Comparison of ENCODE assay signal across 12 cellular contexts in the genomic region with DNA sequence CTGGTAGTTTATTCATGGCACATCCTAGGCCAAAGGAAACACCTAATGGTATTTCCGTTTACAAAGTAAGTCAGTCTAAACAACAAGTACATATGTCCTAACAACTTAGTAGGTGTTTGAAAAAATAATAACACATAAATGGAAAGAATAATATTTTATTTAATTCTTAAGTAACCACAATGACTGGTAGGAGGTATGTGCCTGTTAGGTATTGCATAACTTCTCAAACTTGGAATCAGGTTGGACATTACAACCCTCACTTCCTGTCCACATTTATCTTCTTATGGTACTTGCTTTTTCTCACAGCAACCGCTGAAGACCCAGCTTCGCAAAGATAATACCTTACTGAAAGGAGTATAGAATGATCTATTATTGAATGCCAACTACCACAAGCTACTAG.
"Had no signal": no experiment of that assay in that cellular context is flagged by ENCODE, and none has a peak within 500 bp of the region (broad histone marks: within the 10 kb centered on the region; RNA-seq: fewer than 3 reads in every experiment).

No MANE protein-coding gene starts in this region.

- H3K4me1 ChIP-seq: adrenal gland, esophagus muscularis mucosa, pancreas had no signal

- H3K27ac Mint-ChIP-seq: activated CD8-positive, alpha-beta T cell treated with anti-CD3 and anti-CD28 coated beads, Interleukin-2, amount 10 ng/mL, durations not matched to agents 7 days and 5 days; T-helper 2 cell treated with Interferon-gamma antibody and Interleukin-4, amounts not matched to agents 5 μg/mL and 100 μg/mL, for 36 hours had no signal

- H3K4me3 ChIP-seq: adrenal gland, esophagus muscularis mucosa, pancreas, stomach, thoracic aorta had no signal

- H3K9me3 ChIP-seq: adrenal gland, esophagus muscularis mucosa, pancreas, stomach, thoracic aorta had no signal

- H3K27me3 ChIP-seq: adrenal gland, esophagus muscularis mucosa, pancreas, stomach had no signal

- ATAC-seq: activated CD8-positive, alpha-beta T cell treated with anti-CD3 and anti-CD28 coated beads, Interleukin-2, amount 10 ng/mL, durations not matched to agents 7 days and 5 days; pancreas had no signal

- H3K27ac ChIP-seq: adrenal gland, esophagus muscularis mucosa, pancreas, stomach had no signal

- H3K4me1 Mint-ChIP-seq: neural crest cell had no signal

- H3K4me3 Mint-ChIP-seq: activated CD8-positive, alpha-beta T cell treated with anti-CD3 and anti-CD28 coated beads, Interleukin-2, amount 10 ng/mL, durations not matched to agents 7 days and 5 days; neural crest cell; T-helper 2 cell treated with Interferon-gamma antibody and Interleukin-4, amounts not matched to agents 5 μg/mL and 100 μg/mL, for 36 hours had no signal

- DNase-seq: activated CD8-positive, alpha-beta memory T cell treated with anti-CD3 and anti-CD28 coated beads, Interleukin-2, amount 50 U/mL, for 48 hours; activated CD8-positive, alpha-beta T cell treated with anti-CD3 and anti-CD28 coated beads, Interleukin-2, amount 10 ng/mL, durations not matched to agents 7 days and 5 days; activated naive CD4-positive, alpha-beta T cell treated with anti-CD3 and anti-CD28 coated beads, Interleukin-2, amount 50 U/mL, for 16 hours; adrenal gland; kidney glomerular epithelial cell; pancreas; retina; stomach had no signal

- H3K9me3 Mint-ChIP-seq: neural crest cell; T-helper 2 cell treated with Interferon-gamma antibody and Interleukin-4, amounts not matched to agents 5 μg/mL and 100 μg/mL, for 36 hours had no signal
